ENCODE assay signal across 22 cellular contexts in genomic region chr17:11388061-11388460, GRCh38.
"Had no signal": no experiment of that assay in that cellular context is flagged by ENCODE, and none has a peak within 500 bp of the region (broad histone marks: within the 10 kb centered on the region; RNA-seq: fewer than 3 reads in every experiment).

No MANE protein-coding gene starts in this region.

- H3K27me3 ChIP-seq: SJSA1 had no signal

- H3K36me3 Mint-ChIP-seq: IgD-negative memory B cell had no signal

- H3K4me3 Mint-ChIP-seq: IgD-negative memory B cell had no signal

- H3K9me3 ChIP-seq: SJSA1 had no signal

- H3K27ac ChIP-seq: HL-60, SJSA1, SK-N-MC had no signal

- H3K4me1 Mint-ChIP-seq: IgD-negative memory B cell had no signal

- DNase-seq: KBM-7, MV-4-11, NCI-H1048, NCI-H1105, NCI-H1436 treated with DMSO at 0.1 percent for 48 hours, NCI-H1694, NCI-H187 treated with DMSO at 0.1 percent for 48 hours, NCI-H2029 treated with DMSO at 0.1 percent for 48 hours, NCI-H2171, NCI-H226, NCI-H446 treated with DMSO at 0.1 percent for 48 hours, NCI-H510A treated with DMSO at 0.1 percent for 48 hours, NCI-H774, Right ventricle myocardium superior, RPMI8226, SIG-M5 had no signal

- H3K4me1 ChIP-seq: SJSA1 had no signal

- FAIRE-seq: HTR-8/SVneo, RCC 7860 had no signal

- H3K4me3 ChIP-seq: SJSA1, SK-N-MC had no signal

- H3K36me3 ChIP-seq: SJSA1 had no signal

- H3K27me3 Mint-ChIP-seq: IgD-negative memory B cell had no signal

- H3K27ac Mint-ChIP-seq: IgD-negative memory B cell had no signal
